Comparison of ENCODE assay signal across 19 cellular contexts in genomic region chr6:129539032-129539431, GRCh38.
DNase-seq lines count a peak whose midpoint lies in the region; ATAC-seq, FAIRE-seq and TF ChIP-seq lines count a peak whose summit lies in the region.
"Had no signal": no experiment of that assay in that cellular context is flagged by ENCODE, and none has a peak within 500 bp of the region (broad histone marks: within the 10 kb centered on the region; RNA-seq: fewer than 3 reads in every experiment).

No MANE protein-coding gene starts in this region.

- H3K36me3 ChIP-seq in HepG2 (replicated peaks in 1 of 2; ENCODE audit: control insufficient read depth in 1 of 2, insufficient read depth in 2 of 2, low read length in 2 of 2) = peaks cover 0 to 2% of the 10 kb centered on the region in 2 experiments; a peak in 1 of 5 replicates
- no peaks in the 10 kb centered on the region for H3K36me3 ChIP-seq in right lobe of liver
- no peaks in the 10 kb centered on the region for H3K36me3 ChIP-seq in bronchial epithelial cell (ENCODE audit: control insufficient read depth, insufficient read depth, low read length)
- H3K36me3 ChIP-seq: HAP-1 had no signal

- CTCF ChIA-PET in HepG2 (lab: Yijun Ruan, JAX; ENCODE audit: low intra/inter-chr PET ratio, low total read pairs) = no interaction called here

- FAIRE-seq in HepG2 (lab: Jason Lieb, UNC) (no peak), bronchial epithelial cell (lab: Jason Lieb, UNC) (peak; percentile 60)
- FAIRE-seq: A204.1, GM12878, GM18507, HTR-8/SVneo had no signal

- no peak for TF ChIP-seq RAD21 in HepG2 (CRISPR knock-in tag; IDR thresholded peaks at IDR 0.05)

- H3K36me3 Mint-ChIP-seq in stimulated activated memory B cell treated with anti-CD40 and anti-IgM and Interleukin-4, amounts not matched to agents 10 μg/mL and 1 μg/mL and 100 μg/mL, for 72 hours = peaks cover 5% of the 10 kb centered on the region
- H3K36me3 Mint-ChIP-seq in immature natural killer cell = peaks cover 4 to 22% (median 14%) of the 10 kb centered on the region in 3 donors

- no peak for DNase-seq in HepG2 (ENCODE audit: low spot score)
- DNase-seq in right lobe of liver = no peak
- DNase-seq in NCI-H146 treated with DMSO at 0.1 percent for 48 hours (lab: John Stamatoyannopoulos, UW; ENCODE audit: unreplicated experiment) = peak; percentile 73
- DNase-seq in bronchial epithelial cell (ENCODE audit: low read depth) = no peak
- no peak for DNase-seq in iPS-NIHi7 (ENCODE audit: extremely low spot score)
- no peak for DNase-seq in lower leg skin (ENCODE audit: low spot score in 2 of 2)
- DNase-seq in immature natural killer cell = no peak
- DNase-seq: C1 segment of cervical spinal cord; Calu3; CD4-positive, alpha-beta T cell; DMS 273 treated with DMSO at 0.1 percent for 48 hours; GM23248 had no signal

- no peak overlapping the region for H3K9ac ChIP-seq in HepG2 (ENCODE audit: insufficient read depth, low read depth, low read length)
- H3K9ac ChIP-seq: GM23248 had no signal

- BruUV-seq in HepG2 (replicated peaks; lab: Mats Ljungman, UMichigan) = no TSS peak

- H2AFZ ChIP-seq in HepG2 (ENCODE audit: low read length) = no peak overlapping the region
- H2AFZ ChIP-seq: GM23248 had no signal

- TF ChIP-seq POLR2A in HepG2 (IDR thresholded peaks at IDR 0.05; ENCODE audit: insufficient read depth in 1 of 2, low read depth in 2 of 2, low read length in 2 of 2) (no peak), right lobe of liver (IDR thresholded peaks at IDR 0.05) (no peak), lower leg skin (IDR thresholded peaks at IDR 0.05) (no peak)

- no peaks in the 10 kb centered on the region for H3K27me3 ChIP-seq in HepG2 (ENCODE audit: control insufficient read depth in 1 of 2, insufficient read depth in 2 of 2, low read length in 2 of 2)
- H3K27me3 ChIP-seq in right lobe of liver = no peaks in the 10 kb centered on the region
- no peaks in the 10 kb centered on the region for H3K27me3 ChIP-seq in bronchial epithelial cell (ENCODE audit: control insufficient read depth, insufficient read depth, low read length)

- H3K27ac ChIP-seq in HepG2 (ENCODE audit: extremely low read length, insufficient read depth, low read length) (no peak overlapping the region), right lobe of liver (no peak overlapping the region)
- H3K27ac ChIP-seq: GM23248 had no signal

- WGBS in HepG2 (ENCODE audit: low lambda C conversion rate) = 81% methylated on average over 2 of the region's 2 CpGs
- no CpG with 5 or more reads among the region's 2 CpGs for WGBS in right lobe of liver (ENCODE audit: insufficient coverage, low coverage, low lambda C conversion rate, missing lambda C conversion rate)
- 88 to 93% methylated on average over 2 of the region's 2 CpGs for WGBS in lower leg skin, 2 donors

- no peak overlapping the region for H3K4me3 ChIP-seq in HepG2 (replicated peaks in 1 of 3; ENCODE audit: insufficient read depth in 1 of 3, low read depth in 2 of 3, low read length in 3 of 3)
- H3K4me3 ChIP-seq in right lobe of liver = no peak overlapping the region
- no peak overlapping the region for H3K4me3 ChIP-seq in bronchial epithelial cell (ENCODE audit: low read depth, low read length)
- no peak overlapping the region for H3K4me3 ChIP-seq in lower leg skin (ENCODE audit: low read depth, poor library complexity, severe bottlenecking)
- H3K4me3 ChIP-seq: GM12878, GM23248, HAP-1 had no signal

- intact Hi-C loops in HepG2 (cut with micrococcal nuclease; ENCODE audit: unreplicated experiment) (no loop called here), right lobe of liver (cut with DNase I) (no loop called here), lower leg skin (cut with DNase I; ENCODE audit: low total_unique reads) (no loop called here)

- TF ChIP-seq CTCF in HepG2 (CRISPR knock-in tag; IDR thresholded peaks at IDR 0.05) (0 out of 2 replicates have a peak, but pooled peaks have one; percentile 8), right lobe of liver (IDR thresholded peaks at IDR 0.05) (no peak), bronchial epithelial cell (IDR thresholded peaks at IDR 0.05; ENCODE audit: insufficient read depth, low read length, severe bottlenecking) (no peak), lower leg skin (IDR thresholded peaks at IDR 0.05) (no peak)

- H3K9me3 Mint-ChIP-seq in stimulated activated memory B cell treated with anti-CD40 and anti-IgM and Interleukin-4, amounts not matched to agents 10 μg/mL and 1 μg/mL and 100 μg/mL, for 72 hours = peaks cover under 1% of the 10 kb centered on the region
- H3K9me3 Mint-ChIP-seq in immature natural killer cell = no peaks in the 10 kb centered on the region
- H3K9me3 Mint-ChIP-seq: CD4-positive, alpha-beta T cell had no signal

- no peaks in the 10 kb centered on the region for H3K27me3 Mint-ChIP-seq in stimulated activated memory B cell treated with anti-CD40 and anti-IgM and Interleukin-4, amounts not matched to agents 10 μg/mL and 1 μg/mL and 100 μg/mL, for 72 hours
- H3K27me3 Mint-ChIP-seq in immature natural killer cell (ENCODE audit: low read depth in 3 of 3) = peaks cover 0 to 2% (median 0%) of the 10 kb centered on the region in 3 donors
- H3K27me3 Mint-ChIP-seq: B cell; CD4-positive, alpha-beta T cell had no signal

- no peaks in the 10 kb centered on the region for H3K4me1 Mint-ChIP-seq in stimulated activated memory B cell treated with anti-CD40 and anti-IgM and Interleukin-4, amounts not matched to agents 10 μg/mL and 1 μg/mL and 100 μg/mL, for 72 hours
- H3K4me1 Mint-ChIP-seq in immature natural killer cell = no peaks in the 10 kb centered on the region
- H3K4me1 Mint-ChIP-seq: B cell had no signal

- H3K4me2 ChIP-seq in HepG2 (ENCODE audit: low read depth, low read length) = no peak overlapping the region

- no peaks in the 10 kb centered on the region for H4K20me1 ChIP-seq in HepG2 (ENCODE audit: insufficient read depth, low read length)

- H3K4me1 ChIP-seq in HepG2 (ENCODE audit: insufficient read depth, low read length) (no peaks in the 10 kb centered on the region), right lobe of liver (no peaks in the 10 kb centered on the region)
- H3K4me1 ChIP-seq: HAP-1 had no signal

- no peaks in the 10 kb centered on the region for H3K79me2 ChIP-seq in HepG2 (ENCODE audit: insufficient read depth, low read length)

- no peak overlapping the region for H3K4me3 Mint-ChIP-seq in stimulated activated memory B cell treated with anti-CD40 and anti-IgM and Interleukin-4, amounts not matched to agents 10 μg/mL and 1 μg/mL and 100 μg/mL, for 72 hours
- H3K4me3 Mint-ChIP-seq in immature natural killer cell = no peak overlapping the region
- H3K4me3 Mint-ChIP-seq: B cell; CD4-positive, alpha-beta T cell had no signal

- POLR2A ChIA-PET in HepG2 (lab: Yijun Ruan, JAX) = no interaction called here

- in situ Hi-C loops in HepG2 (cut with HindIII; ENCODE audit: extremely low pct_ligation_motif_present, low pct_unique_long_range_greater_than_20kb) = no loop called here

- ATAC-seq in HepG2 (peak; percentile 57), right lobe of liver (no peak)
- ATAC-seq in stimulated activated memory B cell treated with anti-CD40 and anti-IgM and Interleukin-4, amounts not matched to agents 10 μg/mL and 1 μg/mL and 100 μg/mL, for 72 hours = peak; percentile 5
- ATAC-seq: GM12878 had no signal

- TF ChIP-seq EP300 in HepG2 (IDR thresholded peaks at IDR 0.05; ENCODE audit: low read depth in 2 of 2, low read length in 2 of 2) (no peak), HepG2 (CRISPR knock-in tag; IDR thresholded peaks at IDR 0.05; ENCODE audit: borderline replicate concordance) (no peak)

- no peak overlapping the region for H3K27ac Mint-ChIP-seq in stimulated activated memory B cell treated with anti-CD40 and anti-IgM and Interleukin-4, amounts not matched to agents 10 μg/mL and 1 μg/mL and 100 μg/mL, for 72 hours
- H3K27ac Mint-ChIP-seq in immature natural killer cell = no peak overlapping the region
- H3K27ac Mint-ChIP-seq: B cell; CD4-positive, alpha-beta T cell had no signal

- no peaks in the 10 kb centered on the region for H3K9me3 ChIP-seq in HepG2 (ENCODE audit: low read length)
- no peaks in the 10 kb centered on the region for H3K9me3 ChIP-seq in right lobe of liver
- H3K9me3 ChIP-seq: HAP-1 had no signal

TF ChIP-seq in HepG2, 621 proteins besides CTCF, POLR2A, EP300 and RAD21 (continues in another document):
- TF ChIP-seq HNRNPH1 (optimal IDR thresholded peaks at IDR 0.05; ENCODE audit: low read depth, low read length) = no peak
- no peak for TF ChIP-seq ZNF224 (CRISPR knock-in tag; IDR thresholded peaks at IDR 0.05)
- TF ChIP-seq, protein P1, sequence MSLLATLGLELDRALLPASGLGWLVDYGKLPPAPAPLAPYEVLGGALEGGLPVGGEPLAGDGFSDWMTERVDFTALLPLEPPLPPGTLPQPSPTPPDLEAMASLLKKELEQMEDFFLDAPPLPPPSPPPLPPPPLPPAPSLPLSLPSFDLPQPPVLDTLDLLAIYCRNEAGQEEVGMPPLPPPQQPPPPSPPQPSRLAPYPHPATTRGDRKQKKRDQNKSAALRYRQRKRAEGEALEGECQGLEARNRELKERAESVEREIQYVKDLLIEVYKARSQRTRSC (CRISPR knock-in tag; IDR thresholded peaks at IDR 0.05; ENCODE audit: low read depth) = no peak
- no peak for TF ChIP-seq HOXD1 (CRISPR knock-in tag; IDR thresholded peaks at IDR 0.05)
- no peak for TF ChIP-seq RAD51 (IDR thresholded peaks at IDR 0.05; ENCODE audit: borderline replicate concordance)
- no peak for TF ChIP-seq CBX1 (IDR thresholded peaks at IDR 0.05; ENCODE audit: low read depth)
- no peak for TF ChIP-seq SALL2 (CRISPR knock-in tag; IDR thresholded peaks at IDR 0.05)
- TF ChIP-seq HCFC1 (IDR thresholded peaks at IDR 0.05; ENCODE audit: low read depth, low read length) = no peak
- TF ChIP-seq ZNF431 (CRISPR knock-in tag; IDR thresholded peaks at IDR 0.05; ENCODE audit: borderline replicate concordance, low read depth) = no peak
- TF ChIP-seq GLI4 (CRISPR knock-in tag; IDR thresholded peaks at IDR 0.05; ENCODE audit: borderline replicate concordance) = no peak
- no peak for TF ChIP-seq SRSF4 (IDR thresholded peaks at IDR 0.05; ENCODE audit: low read depth, low read length, poor library complexity, severe bottlenecking)
- TF ChIP-seq ZNF674 (CRISPR knock-in tag; IDR thresholded peaks at IDR 0.05; ENCODE audit: low read depth) = no peak
- TF ChIP-seq ZNF230 (CRISPR knock-in tag; IDR thresholded peaks at IDR 0.05) = no peak
- TF ChIP-seq, protein P2, sequence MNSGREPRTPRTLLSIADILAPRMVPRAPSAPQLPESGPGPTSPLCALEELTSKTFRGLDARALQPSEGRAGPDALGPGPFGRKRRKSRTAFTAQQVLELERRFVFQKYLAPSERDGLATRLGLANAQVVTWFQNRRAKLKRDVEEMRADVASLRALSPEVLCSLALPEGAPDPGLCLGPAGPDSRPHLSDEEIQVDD (CRISPR knock-in tag; IDR thresholded peaks at IDR 0.05; ENCODE audit: borderline replicate concordance) = no peak
- no peak for TF ChIP-seq ZNF841 (CRISPR knock-in tag; IDR thresholded peaks at IDR 0.05; ENCODE audit: borderline replicate concordance)

Comparison
In these comparisons a context has a peak if more than half of its experiments do, and no peak if none do; other contexts are left out.
1. ATAC-seq: peak in HepG2 (single experiment) and stimulated activated memory B cell treated with anti-CD40 and anti-IgM and Interleukin-4, amounts not matched to agents 10 μg/mL and 1 μg/mL and 100 μg/mL, for 72 hours (single experiment); none in right lobe of liver (0 of 4).